In the genomic region with DNA sequence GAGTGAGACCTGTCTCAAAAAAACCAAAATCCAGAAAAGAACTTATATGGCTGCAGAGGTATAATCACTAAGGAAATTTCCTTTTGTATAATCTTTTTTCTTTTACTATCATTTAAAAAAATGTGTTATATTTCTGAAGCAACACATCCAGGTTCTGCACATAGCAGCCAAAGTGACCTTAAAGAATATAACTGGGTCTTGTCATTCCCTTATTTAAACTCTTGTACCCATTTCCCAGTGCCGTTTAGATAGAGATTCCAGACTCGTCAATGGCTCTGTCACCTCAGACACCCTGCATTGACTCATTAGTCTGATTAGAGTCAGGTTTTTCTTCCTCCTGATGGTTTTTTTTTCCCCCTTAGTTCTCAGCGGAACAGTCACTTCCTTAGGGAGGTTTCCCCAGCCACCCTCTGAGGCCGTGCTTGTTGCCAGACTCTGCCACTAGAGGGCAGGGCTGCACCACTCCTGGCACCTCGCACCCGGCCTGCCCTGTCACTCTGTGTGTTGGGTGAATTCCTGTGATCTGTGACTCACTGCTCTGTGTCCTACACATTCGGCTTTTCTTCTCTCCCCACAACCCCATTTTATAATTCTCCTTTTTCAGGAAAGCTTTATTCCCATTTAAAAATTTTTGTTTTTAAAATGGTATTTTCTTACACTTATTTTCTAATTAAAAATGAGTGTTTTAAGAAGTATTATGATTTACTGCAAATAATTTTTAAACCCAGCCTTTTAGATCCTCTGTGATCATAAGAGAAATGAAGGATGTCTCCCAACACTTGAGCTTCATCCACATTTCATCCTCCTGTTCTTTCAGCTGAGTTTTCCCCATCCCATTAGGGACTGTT, we compare ENCODE assay signal across 9 cellular contexts. TPM values are rescaled to one million over a fixed set of nuclear protein-coding genes. Genes with fewer than 3 reads are reported as not detected.
DNase-seq lines count a peak whose midpoint lies in the region; ATAC-seq and TF ChIP-seq lines count a peak whose summit lies in the region.
"Had no signal": no experiment of that assay in that cellular context is flagged by ENCODE, and none has a peak within 500 bp of the region (broad histone marks: within the 10 kb centered on the region; RNA-seq: fewer than 3 reads in every experiment).

No MANE protein-coding gene starts in this region.

- TF ChIP-seq POLR2A in gastroesophageal sphincter (IDR thresholded peaks at IDR 0.05) (no peak), testis (IDR thresholded peaks at IDR 0.05) (no peak)

- H3K27me3 ChIP-seq in gastroesophageal sphincter = no peaks in the 10 kb centered on the region
- no peaks in the 10 kb centered on the region for H3K27me3 ChIP-seq in testis

- intact Hi-C loops in testis (cut with DNase I; ENCODE audit: low total_unique reads) = no loop called here

- no peaks in the 10 kb centered on the region for H3K27me3 Mint-ChIP-seq in osteocyte (ENCODE audit: unreplicated experiment)

- H3K4me1 ChIP-seq in gastroesophageal sphincter (peaks cover 8 to 51% (median 22%) of the 10 kb centered on the region in 3 donors), testis (no peaks in the 10 kb centered on the region)

- H3K36me3 ChIP-seq in gastroesophageal sphincter (peaks cover 0 to 53% of the 10 kb centered on the region in 2 donors), testis (ENCODE audit: low read depth, missing control alignments) (no peaks in the 10 kb centered on the region)

- no peak overlapping the region for H3K4me3 ChIP-seq in gastroesophageal sphincter
- H3K4me3 ChIP-seq in testis = no peak overlapping the region

- H3K9me3 ChIP-seq in gastroesophageal sphincter (no peaks in the 10 kb centered on the region), testis (no peaks in the 10 kb centered on the region)

- H3K4me1 Mint-ChIP-seq in osteocyte (ENCODE audit: unreplicated experiment) = peaks cover 20% of the 10 kb centered on the region

- H3K27ac ChIP-seq in gastroesophageal sphincter (peak overlapping the region; percentile 71 to 86 (median 74)), testis (no peak overlapping the region)

- peak; percentile 94 to 96 (median 95) for TF ChIP-seq CTCF in gastroesophageal sphincter (IDR thresholded peaks at IDR 0.05)
- TF ChIP-seq CTCF in osteocyte (IDR thresholded peaks at IDR 0.05) = peak; percentile 99
- peak; percentile 77 to 91 (median 85) for TF ChIP-seq CTCF in testis (IDR thresholded peaks at IDR 0.05)

- WGBS in gastroesophageal sphincter (ENCODE audit: low coverage in 1 of 2), 2 donors = 1 to 3% methylated on average over 5 to 7 of the region's 7 CpGs
- WGBS in testis, 2 donors = 31 to 33% methylated on average over 7 of the region's 7 CpGs

- no peak overlapping the region for H3K4me3 Mint-ChIP-seq in osteocyte (ENCODE audit: unreplicated experiment)

- H3K27ac Mint-ChIP-seq in osteocyte (ENCODE audit: unreplicated experiment) = peak overlapping the region; percentile 81

- peaks cover 33% of the 10 kb centered on the region for H3K36me3 Mint-ChIP-seq in osteocyte (ENCODE audit: unreplicated experiment)

- no peak for TF ChIP-seq EP300 in gastroesophageal sphincter (IDR thresholded peaks at IDR 0.05)

- peak; percentile 96 for ATAC-seq in GM21723 (IDR thresholded peaks at IDR 0.05; ENCODE audit: unreplicated experiment)
- peak; percentile 95 for ATAC-seq in gastroesophageal sphincter

- H3K9me3 Mint-ChIP-seq in osteocyte (ENCODE audit: unreplicated experiment) = no peaks in the 10 kb centered on the region

- peak; percentile 95 for DNase-seq in ELF-1 (ENCODE audit: low read depth, low spot score)
- DNase-seq in KG1 (lab: John Stamatoyannopoulos, UW) = peak; percentile 76
- DNase-seq in SK-N-DZ (ENCODE audit: low spot score) = peak; percentile 40
- peak; percentile 65 to 84 (median 74) for DNase-seq in activated naive CD4-positive, alpha-beta T cell (lab: John Stamatoyannopoulos, UW)
- DNase-seq in osteocyte (ENCODE audit: extremely low spot score, unreplicated experiment) = peak; percentile 95
- DNase-seq in testis = peak; percentile 88

RNA-seq across cellular contexts. Expression of gene HTT, which starts 32.1 kb away (rescaled TPM):
- polyA plus RNA-seq in SK-N-DZ (2014; cell fraction: cytosol; rRNA removed) = 6.9 and 11.7 TPM in 2 replicates
- 10.7 and 22.7 TPM in 2 replicates for polyA plus RNA-seq in SK-N-DZ (2014; cell fraction: nucleus; rRNA removed)
- 10 to 100 TPM; 31.1 to 48.6 (median 43.0) TPM for total RNA-seq in gastroesophageal sphincter
- total RNA-seq in osteocyte = 44.9 and 51.3 TPM in 2 replicates
- total RNA-seq in testis = 100 to 1,000 TPM; 146 to 168 TPM
- polyA plus RNA-seq in testis (ENCODE audit: insufficient read depth, low read depth, low replicate concordance) = 45.2 TPM

RNA-seq across cellular contexts. Expression of gene HTT-AS, which starts 32.2 kb away (rescaled TPM):
- polyA plus RNA-seq in SK-N-DZ (2014; cell fraction: cytosol; rRNA removed) = not detected in 2 replicates
- not detected in 2 replicates for polyA plus RNA-seq in SK-N-DZ (2014; cell fraction: nucleus; rRNA removed)
- total RNA-seq in gastroesophageal sphincter = not detected
- not detected in 2 replicates for total RNA-seq in osteocyte
- not detected for total RNA-seq in testis
- polyA plus RNA-seq in testis (ENCODE audit: insufficient read depth, low read depth, low replicate concordance) = not detected
- total RNA-seq: temporal lobe had no signal

Comparison
In these comparisons a context has a peak if more than half of its experiments do, and no peak if none do; other contexts are left out.
1. DNase-seq: peak in every context shown above with its lines; median percentile 95 in ELF-1; 95 in osteocyte; 88 in testis; 76 in KG1; 74 in activated naive CD4-positive, alpha-beta T cell; 40 in SK-N-DZ.
2. H3K27ac ChIP-seq: peak in gastroesophageal sphincter (4 of 4); none in testis (0 of 2).
3. Peak in every context shown above with its lines, with median percentiles within 50 percentile points of each other: CTCF ChIP-seq.